ENCODE assay signal across 1 cellular context in genomic region chr16:88477631-88478030, GRCh38.
TF ChIP-seq lines count a peak whose summit lies in the region.

No MANE protein-coding gene starts in this region.

TF ChIP-seq in H1, 55 proteins besides CTCF, POLR2A, EP300 and RAD21:
- TF ChIP-seq EGR1 (IDR thresholded peaks at IDR 0.05; ENCODE audit: borderline replicate concordance, low read depth, low read length) (no peak), KDM4A (IDR thresholded peaks at IDR 0.05; ENCODE audit: low read depth, low read length, severe bottlenecking) (no peak), POU5F1 (IDR thresholded peaks at IDR 0.05; ENCODE audit: low read depth, low read length) (no peak), CTBP2 (IDR thresholded peaks at IDR 0.05; ENCODE audit: borderline replicate concordance, insufficient read depth, insufficient read length, low read length) (no peak), RXRA (IDR thresholded peaks at IDR 0.05; ENCODE audit: insufficient read depth, low read depth, low read length) (no peak), YY1 (IDR thresholded peaks at IDR 0.05; ENCODE audit: low read depth, low read length) (no peak), GTF2F1 (IDR thresholded peaks at IDR 0.05; ENCODE audit: borderline replicate concordance, low read depth, low read length) (no peak), SUZ12 (IDR thresholded peaks at IDR 0.05; ENCODE audit: low read length) (no peak), SIX5 (IDR thresholded peaks at IDR 0.05; ENCODE audit: low read depth, low read length) (no peak), NRF1 (IDR thresholded peaks at IDR 0.05; ENCODE audit: low read depth, low read length) (no peak), TEAD4 (IDR thresholded peaks at IDR 0.05; ENCODE audit: low read depth, low read length) (no peak), HDAC6 (IDR thresholded peaks at IDR 0.05; ENCODE audit: low read depth, low read length) (no peak), CHD7 (IDR thresholded peaks at IDR 0.05; ENCODE audit: insufficient replicate concordance, low read length) (no peak), MAX (IDR thresholded peaks at IDR 0.05) (no peak), RNF2 (IDR thresholded peaks at IDR 0.05; ENCODE audit: borderline replicate concordance, low read depth, low read length, missing control alignments, poor library complexity, severe bottlenecking) (no peak), CBX8 (IDR thresholded peaks at IDR 0.05; ENCODE audit: borderline replicate concordance, low read depth, low read length) (no peak), KDM1A (IDR thresholded peaks at IDR 0.05; ENCODE audit: borderline replicate concordance, low read length) (no peak), BACH1 (IDR thresholded peaks at IDR 0.05; ENCODE audit: low read length) (no peak)
TF ChIP-seq in H1: peak in this region for 0.
